26 cellular contexts compared by ENCODE assay signal in the genomic region with DNA sequence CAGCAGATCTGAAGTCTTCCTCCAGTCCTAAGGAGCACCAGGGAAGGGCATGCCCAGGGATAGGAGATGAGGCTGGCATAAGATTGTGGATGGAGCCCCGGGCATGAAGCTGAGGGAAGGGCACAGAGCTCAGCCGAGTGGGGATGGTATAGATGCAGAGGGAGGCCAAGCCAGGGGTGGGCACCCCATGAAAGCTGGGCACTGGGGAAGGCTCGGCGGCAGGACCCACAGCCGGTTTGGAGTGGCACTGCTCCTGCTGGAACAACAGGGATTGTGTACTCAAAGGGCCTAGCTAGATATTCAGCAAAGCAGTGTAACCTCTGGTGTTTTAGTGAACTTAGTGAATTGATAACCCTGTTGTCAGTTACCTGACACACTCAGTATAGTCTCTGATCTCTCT.
"Had no signal": no experiment of that assay in that cellular context is flagged by ENCODE, and none has a peak within 500 bp of the region (broad histone marks: within the 10 kb centered on the region; RNA-seq: fewer than 3 reads in every experiment).

No MANE protein-coding gene starts in this region.

- H3K27ac ChIP-seq: coronary artery, lower lobe of right lung, ovary, psoas muscle, sigmoid colon, stomach, testis, tibial artery, upper lobe of left lung, uterus had no signal

- ATAC-seq: left ventricle myocardium superior; lower lobe of right lung; psoas muscle; stimulated activated effector memory CD8-positive, alpha-beta T cell treated with anti-CD3 and anti-CD28 coated beads, Interleukin-12 subunit alpha, Interleukin-12 subunit beta, amount 100 ng/mL, for 72 hours had no signal

- H3K9me3 ChIP-seq: lower lobe of right lung, ovary, testis, tibial artery, uterus had no signal

- DNase-seq: dermis blood vessel endothelial cell; effector memory CD4-positive, alpha-beta T cell; erythroblast; hypothalamus; immature natural killer cell; islet precursor cell; kidney glomerular epithelial cell; left ventricle myocardium superior; lower lobe of right lung; naive B cell; occipital lobe; ovary; posterior cingulate gyrus; psoas muscle; right cardiac atrium; sigmoid colon; stimulated activated CD4-positive, alpha-beta T cell treated with anti-CD3 and anti-CD28 coated beads, Interleukin-2, amount 100 ng/mL, for 24 hours; stimulated activated CD4-positive, alpha-beta T cell treated with anti-CD3 and anti-CD28 coated beads, Interleukin-4, amount 100 ng/mL, for 24 hours; stimulated activated naive CD4-positive, alpha-beta T cell treated with Interleukin-2 at 50 U/mL for 16 hours; stomach; testis; tibial artery; upper lobe of left lung; uterus had no signal

- H3K27me3 ChIP-seq: ovary, sigmoid colon, testis, upper lobe of left lung, uterus had no signal

- H3K4me3 ChIP-seq: coronary artery, lower lobe of right lung, ovary, psoas muscle, sigmoid colon, stomach, testis, tibial artery, upper lobe of left lung, uterus had no signal

- H3K4me1 ChIP-seq: lower lobe of right lung, psoas muscle, sigmoid colon, stomach, testis, tibial artery, upper lobe of left lung, uterus had no signal

- H3K36me3 ChIP-seq: lower lobe of right lung, ovary, sigmoid colon, stomach, tibial artery, upper lobe of left lung, uterus had no signal
